ENCODE assay signal across 22 cellular contexts in the genomic region with DNA sequence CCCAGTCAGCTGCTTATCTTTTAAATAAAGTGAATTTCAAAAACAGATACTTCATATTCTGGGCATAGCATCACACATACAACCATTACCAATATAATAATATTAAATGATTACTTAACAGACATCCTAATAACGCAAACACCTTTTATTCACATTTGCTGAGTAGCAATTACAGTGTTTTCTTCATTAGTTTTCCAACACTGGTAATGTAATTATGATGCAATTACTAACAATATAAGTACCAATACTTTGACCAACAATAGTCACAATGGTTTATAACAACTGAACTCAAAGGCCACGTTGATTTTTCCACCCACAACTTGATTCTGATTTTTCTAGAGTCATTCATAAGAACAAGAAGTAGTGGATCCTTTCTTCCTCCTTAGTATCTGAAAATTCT.
"Had no signal": no experiment of that assay in that cellular context is flagged by ENCODE, and none has a peak within 500 bp of the region (broad histone marks: within the 10 kb centered on the region; RNA-seq: fewer than 3 reads in every experiment).

No MANE protein-coding gene starts in this region.

- H3K27ac ChIP-seq: KMS-11, Peyer's patch, SJCRH30 had no signal

- FAIRE-seq: HTR-8/SVneo had no signal

- H3K4me2 ChIP-seq: KMS-11 had no signal

- H3K4me3 ChIP-seq: Peyer's patch, SJCRH30 had no signal

- H3K9ac ChIP-seq: KMS-11 had no signal

- H3K4me1 ChIP-seq: Peyer's patch had no signal

- H3K36me3 ChIP-seq: Peyer's patch, SJCRH30 had no signal

- DNase-seq: Kasumi-1, MM.1S, NCI-H1092 treated with DMSO at 0.1 percent for 48 hours, NCI-H1436, NCI-H187, NCI-H2029, NCI-H2081 treated with DMSO at 0.1 percent for 48 hours, NCI-H2171, NCI-H226, NCI-H446, NCI-H510A, NCI-H524 treated with DMSO at 0.1 percent for 48 hours, NCI-H69, NCI-H774, PC-3, Peyer's patch, SHP77 treated with DMSO at 0.1 percent for 48 hours, SJCRH30 had no signal

- H3K9me3 ChIP-seq: Peyer's patch, SJCRH30 had no signal

- ATAC-seq: PC-3, Right ventricle myocardium inferior, SK-N-SH treated with all-trans-retinoic acid at 6 μM for 48 hours had no signal

- H3K27me3 ChIP-seq: Peyer's patch, SJCRH30 had no signal
